ENCODE assay signal across 9 cellular contexts in genomic region chr2:203811491-203812221, GRCh38. TPM values are rescaled to one million over a fixed set of nuclear protein-coding genes. Genes with fewer than 3 reads are reported as not detected.
A peak's percentile ranks its signal among the peaks of the same experiment; 100 is the strongest.
DNase-seq lines count a peak whose midpoint lies in the region; ATAC-seq and TF ChIP-seq lines count a peak whose summit lies in the region.
"Had no signal": no experiment of that assay in that cellular context is flagged by ENCODE, and none has a peak within 500 bp of the region (broad histone marks: within the 10 kb centered on the region; RNA-seq: fewer than 3 reads in every experiment).

No MANE protein-coding gene starts in this region.

- H2BK5ac ChIP-seq in H9 (ENCODE audit: insufficient read length, low read length): no peak overlapping the region

- DNase-seq in CD14-positive monocyte (ENCODE audit: low spot score) (peak; percentile 98), HFF-Myc (ENCODE audit: extremely low read depth, low read depth) (peak; percentile 80), Panc1 (ENCODE audit: low read depth, low spot score) (peak; percentile 52), activated T-helper 1 cell treated with Interleukin-2 at 50 U/mL for 16 hours (ENCODE audit: low read depth) (peak; percentile 49), Right ventricle myocardium inferior (ENCODE audit: missing footprints) (peak; percentile 87), cerebellum (ENCODE audit: low spot score) (no peak), H9 (no peak)
- DNase-seq in stimulated activated CD4-positive, alpha-beta T cell treated with anti-CD3 and anti-CD28 coated beads, Interleukin-12 subunit alpha, Interleukin-12 subunit beta, amount 100 ng/mL, for 4 hours: peak; percentile 59

- no peak overlapping the region for H2BK12ac ChIP-seq in H9 (ENCODE audit: insufficient read length, low read depth, low read length)

- no peak overlapping the region for H4K91ac ChIP-seq in H9 (ENCODE audit: insufficient read length, low read depth, low read length)

- H3K4me3 ChIP-seq in HFF-Myc (replicated peaks; ENCODE audit: low read depth, low read length): no peak overlapping the region
- no peak overlapping the region for H3K4me3 ChIP-seq in Panc1 (ENCODE audit: low read depth in 2 of 2, low read length in 2 of 2)

- CTCF ChIA-PET in Panc1 (lab: Charles Lee): no interaction called here

- H3K9me3 ChIP-seq in Panc1 (ENCODE audit: control insufficient read depth, insufficient read depth, low read depth, low read length) (no peaks in the 10 kb centered on the region), H9 (ENCODE audit: control insufficient read depth, low read depth, low read length) (no peaks in the 10 kb centered on the region)

- no peak overlapping the region for H4K5ac ChIP-seq in H9 (ENCODE audit: insufficient read length, low read depth, low read length)

- no peak overlapping the region for H3K23ac ChIP-seq in H9 (ENCODE audit: insufficient read length, low read depth, low read length)

- peak; percentile 47; the same call in 1 of the 2 replicates for ATAC-seq in Panc1
- peak; percentile 77 for ATAC-seq in Right ventricle myocardium inferior

- no peak overlapping the region for H3T11ph ChIP-seq in H9 (ENCODE audit: low read length)

- TF ChIP-seq CTCF in CD14-positive monocyte (IDR thresholded peaks at IDR 0.05): no peak
- TF ChIP-seq CTCF in HFF-Myc (IDR thresholded peaks at IDR 0.05; ENCODE audit: low read depth, low read length, missing control alignments): no peak
- TF ChIP-seq CTCF in Panc1 (IDR thresholded peaks at IDR 0.05): no peak
- no peak for TF ChIP-seq CTCF in H9 (conservative IDR thresholded peaks at IDR 0.05)

- H3K9ac ChIP-seq in H9 (ENCODE audit: extremely low read depth, insufficient read length, low read length): no peak overlapping the region

- no peak overlapping the region for H4K8ac ChIP-seq in H9 (replicated peaks; ENCODE audit: insufficient read length, low read depth, low read length)

- no peaks in the 10 kb centered on the region for H3K36me3 ChIP-seq in Panc1 (ENCODE audit: control insufficient read depth, insufficient read depth, low read length)

- H3K4me3 Mint-ChIP-seq in CD14-positive monocyte (no peak overlapping the region), H9 (no peak overlapping the region)

- H2BK20ac ChIP-seq in H9 (ENCODE audit: low read depth, low read length, poor library complexity, severe bottlenecking): no peak overlapping the region

- POLR2A ChIA-PET in Panc1 (lab: Charles Lee): no interaction called here

- H3K27me3 Mint-ChIP-seq in CD14-positive monocyte (ENCODE audit: low read depth in 3 of 3): peaks cover 0 to 3% (median 1%) of the 10 kb centered on the region in 3 donors
- no peaks in the 10 kb centered on the region; the same call in none of the 2 replicates for H3K27me3 Mint-ChIP-seq in H9 (ENCODE audit: low read depth)

- no peaks in the 10 kb centered on the region for H3K23me2 ChIP-seq in H9 (ENCODE audit: insufficient read length, low read depth, low read length, poor library complexity, severe bottlenecking)

- H3K79me2 ChIP-seq in H9 (ENCODE audit: insufficient read depth, low read length): no peaks in the 10 kb centered on the region

- in situ Hi-C loops in Panc1 (cut with HindIII; ENCODE audit: low pct_unique_long_range_greater_than_20kb, low sequenced_read_pairs): no loop called here

- H3K4ac ChIP-seq in H9 (ENCODE audit: low read depth, low read length): no peak overlapping the region

- H3K27ac ChIP-seq in Panc1 (ENCODE audit: low read length) (no peak overlapping the region), H9 (ENCODE audit: insufficient read length, low read depth, low read length) (no peak overlapping the region)

- H4K20me1 ChIP-seq in H9 (ENCODE audit: control insufficient read depth, insufficient read depth, insufficient read length): no peaks in the 10 kb centered on the region

- no peak overlapping the region for H3K56ac ChIP-seq in H9 (ENCODE audit: insufficient read length, low read depth, low read length)

- no peak overlapping the region for H2BK120ac ChIP-seq in H9 (ENCODE audit: low read depth, low read length, poor library complexity, severe bottlenecking)

- no TSS peak for BruUV-seq in Panc1 (replicated peaks; lab: Mats Ljungman, UMichigan)

- no CpG with 5 or more reads among the region's 9 CpGs for WGBS in H9 (ENCODE audit: extremely low coverage, insufficient read length, low lambda C conversion rate)

- no peaks in the 10 kb centered on the region for H3K79me1 ChIP-seq in H9 (ENCODE audit: insufficient read depth, low read depth, low read length, poor library complexity, severe bottlenecking)

- H3K4me1 ChIP-seq in Panc1 (ENCODE audit: control insufficient read depth, insufficient read depth, low read length) (0 out of 2 replicates have a peak, but pooled peaks cover 2% of the 10 kb centered on the region), H9 (ENCODE audit: insufficient read depth, low read length) (peaks cover 4% of the 10 kb centered on the region)

- H3K9me3 Mint-ChIP-seq in CD14-positive monocyte (peaks cover 0 to 6% (median 0%) of the 10 kb centered on the region in 7 donors), H9 (no peaks in the 10 kb centered on the region)

- H2BK15ac ChIP-seq in H9 (ENCODE audit: low read depth, low read length): no peak overlapping the region

- H3K27ac Mint-ChIP-seq in CD14-positive monocyte (peak overlapping the region; percentile 88 to 97 (median 93)), H9 (no peak overlapping the region)

- H3K4me2 ChIP-seq in H9 (ENCODE audit: insufficient read depth, insufficient read length, low read length): no peak overlapping the region

- peaks cover 65% of the 10 kb centered on the region for H3K4me1 Mint-ChIP-seq in CD14-positive monocyte
- peaks cover 8% of the 10 kb centered on the region in 2 experiments; a peak in 3 of 4 replicates for H3K4me1 Mint-ChIP-seq in H9

- no peak overlapping the region for H2AK5ac ChIP-seq in H9 (ENCODE audit: insufficient read length, low read length)

- intact Hi-C loops in CD14-positive monocyte (cut with micrococcal nuclease) (loop anchor here (5.0 to 10.0 kb wide), 3 partner anchors 93 to 157 kb away; no protein-coding TSS in a partner anchor), Panc1 (cut with micrococcal nuclease; ENCODE audit: unreplicated experiment) (loop anchor here (1.0 to 10.0 kb wide), 3 partner anchors 157 to 357 kb away; no protein-coding TSS in a partner anchor), Right ventricle myocardium inferior (cut with DNase I) (loop anchor here (5.0 kb wide), 1 partner anchor 279 kb away; no protein-coding TSS in a partner anchor)

- no peak overlapping the region for H3K18ac ChIP-seq in H9 (ENCODE audit: insufficient read length, low read depth, low read length)

- peaks cover 0 to 12% of the 10 kb centered on the region in 2 donors for H3K36me3 Mint-ChIP-seq in CD14-positive monocyte
- H3K36me3 Mint-ChIP-seq in H9 (ENCODE audit: insufficient read depth in 1 of 3, low read depth in 3 of 3): no peaks in the 10 kb centered on the region; a peak in 2 of 7 replicates

- no peak overlapping the region for H2AFZ ChIP-seq in H9 (ENCODE audit: low read length)

- H3K27me3 ChIP-seq in Panc1 (ENCODE audit: control insufficient read depth, insufficient read depth, low read length): peaks cover 4% of the 10 kb centered on the region; the same call in 1 of the 2 replicates
- no peaks in the 10 kb centered on the region for H3K27me3 ChIP-seq in H9 (ENCODE audit: insufficient read depth, low read length)

- H3K14ac ChIP-seq in H9 (ENCODE audit: insufficient read depth, low read length): no peak overlapping the region

RNA-seq across cellular contexts. Expression of gene CTLA4, which starts 55.9 kb away (rescaled TPM):
- not detected for polyA plus RNA-seq in CD14-positive monocyte
- total RNA-seq in Panc1 (2021; ENCODE audit: unreplicated experiment) (0.08 TPM), Right ventricle myocardium inferior (0.19 TPM), cerebellum (not detected), H9 (2021) (not detected in 2 replicates)
- not detected for polyA plus RNA-seq in Panc1 (2012; ENCODE audit: insufficient read length)
- polyA plus RNA-seq: neural cell had no signal

Comparison
In these comparisons a context has a peak if more than half of its experiments do, and no peak if none do; other contexts are left out.
1. DNase-seq: peak in CD14-positive monocyte (single experiment), HFF-Myc (single experiment), Panc1 (single experiment), activated T-helper 1 cell treated with Interleukin-2 at 50 U/mL for 16 hours (single experiment), Right ventricle myocardium inferior (single experiment) and stimulated activated CD4-positive, alpha-beta T cell treated with anti-CD3 and anti-CD28 coated beads, Interleukin-12 subunit alpha, Interleukin-12 subunit beta, amount 100 ng/mL, for 4 hours (single experiment); none in cerebellum (single experiment) and H9 (single experiment).
2. H3K27ac Mint-ChIP-seq: peak in CD14-positive monocyte (7 of 7); none in H9 (0 of 3).